Comparison of ENCODE assay signal across 30 cellular contexts in the genomic region with DNA sequence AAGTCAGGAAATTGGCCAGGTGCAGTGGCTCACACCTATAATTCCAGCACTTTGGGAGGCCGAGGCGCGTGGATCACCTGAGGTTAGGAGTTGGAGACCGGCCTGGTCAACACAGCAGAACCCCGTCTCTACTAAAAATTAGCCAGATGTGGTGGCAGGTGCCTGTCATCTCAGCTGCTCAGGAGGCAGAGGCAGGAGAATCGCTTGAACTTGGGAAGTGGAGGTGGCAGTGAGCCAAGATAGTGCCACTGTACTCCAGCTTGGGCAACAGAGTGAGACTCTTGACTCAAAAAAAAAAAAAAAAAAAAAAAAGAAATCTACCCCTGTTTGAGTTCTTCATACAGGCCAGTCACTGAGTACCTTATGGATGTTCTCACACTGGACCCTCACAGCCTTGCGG. TPM values are rescaled to one million over a fixed set of nuclear protein-coding genes. Genes with fewer than 3 reads are reported as not detected.
"Had no signal": no experiment of that assay in that cellular context is flagged by ENCODE, and none has a peak within 500 bp of the region (broad histone marks: within the 10 kb centered on the region; RNA-seq: fewer than 3 reads in every experiment).

No MANE protein-coding gene starts in this region.

- H3K4me3 ChIP-seq: coronary artery, esophagus muscularis mucosa, gastrocnemius medialis, heart left ventricle had no signal

- H3K4me1 ChIP-seq: esophagus muscularis mucosa, foreskin keratinocyte, gastrocnemius medialis, heart left ventricle had no signal

- DNase-seq: activated CD4-positive, alpha-beta memory T cell treated with anti-CD3 and anti-CD28 coated beads for 36 hours; activated CD4-positive, alpha-beta T cell treated with anti-CD3 and anti-CD28 coated beads for 36 hours; activated CD4-positive, alpha-beta T cell treated with anti-CD3 and anti-CD28 coated beads, Interleukin-2, amount 10 ng/mL, durations not matched to agents 24 days and 14 days; activated CD4-positive, CD25-positive, alpha-beta regulatory T cell; activated CD4-positive, CD25-positive, alpha-beta regulatory T cell treated with anti-CD3 and anti-CD28 coated beads, Interleukin-2, amount 50 U/mL, for 72 hours; activated CD8-positive, alpha-beta T cell treated with anti-CD3 and anti-CD28 coated beads, Interleukin-2, amount 10 ng/mL, durations not matched to agents 7 days and 5 days; activated effector memory CD4-positive, alpha-beta T cell treated with Interleukin-2 at 50 U/mL for 16 hours; activated gamma-delta T cell treated with Interleukin-2 at 50 U/mL for 16 hours; activated naive CD4-positive, alpha-beta T cell treated with anti-CD3 and anti-CD28 coated beads, Interleukin-2, amount 50 U/mL, for 16 hours; activated naive CD4-positive, alpha-beta T cell treated with Interleukin-2 at 50 U/mL for 16 hours; activated T-cell treated with anti-CD3 and anti-CD28 coated beads, Interleukin-2, amount 50 U/mL, for 4 hours; amniotic stem cell; anterior cingulate cortex; brain microvascular endothelial cell; effector CD4-positive, alpha-beta T cell; effector memory CD8-positive, alpha-beta T cell; erythroblast; foreskin keratinocyte; gastrocnemius medialis; glutamatergic neuron; heart left ventricle; T-helper 2 cell had no signal

- H3K27ac ChIP-seq: brain microvascular endothelial cell, coronary artery, esophagus muscularis mucosa, foreskin keratinocyte, gastrocnemius medialis, heart left ventricle had no signal

- H3K27me3 ChIP-seq: brain microvascular endothelial cell, esophagus muscularis mucosa, gastrocnemius medialis had no signal

- H3K36me3 ChIP-seq: brain microvascular endothelial cell, esophagus muscularis mucosa, gastrocnemius medialis, heart left ventricle had no signal

- H3K9me3 ChIP-seq: esophagus muscularis mucosa, gastrocnemius medialis, heart left ventricle had no signal

RNA-seq across cellular contexts. Expression of a gene that starts 42.0 kb away (rescaled TPM):
- total RNA-seq: activated CD4-positive, alpha-beta memory T cell treated with anti-CD3 and anti-CD28 coated beads for 36 hours; activated CD4-positive, alpha-beta T cell treated with anti-CD3 and anti-CD28 coated beads for 36 hours; activated CD4-positive, alpha-beta T cell treated with anti-CD3 and anti-CD28 coated beads, Interleukin-2, amount 10 ng/mL, durations not matched to agents 24 days and 14 days; activated CD8-positive, alpha-beta memory T cell treated with anti-CD3 and anti-CD28 coated beads for 36 hours; activated CD8-positive, alpha-beta T cell treated with anti-CD3 and anti-CD28 coated beads, Interleukin-2, amount 10 ng/mL, durations not matched to agents 7 days and 5 days; activated T-cell treated with anti-CD3 and anti-CD28 coated beads, Interleukin-2, amount 50 U/mL, for 4 hours; activated T-helper 17 cell treated with anti-CD3 and anti-CD28 coated beads, Interleukin-2, amount 50 U/mL, for 72 hours; astrocyte; bronchial epithelial cell; cardiac septum; esophagus muscularis mucosa; gastrocnemius medialis; heart left ventricle; T-helper 1 cell treated with Interleukin-12 subunit alpha and Interleukin-12 subunit beta and Interleukin-4 antibody, amounts not matched to agents 30 ng/mL and 1 ng/mL, for 36 hours had no signal
